8 cellular contexts compared by ENCODE assay signal in genomic region chr6:33313709-33314514, GRCh38. TPM values are rescaled to one million over a fixed set of nuclear protein-coding genes. Genes with fewer than 3 reads are reported as not detected.
DNase-seq lines count a peak whose midpoint lies in the region; ATAC-seq and TF ChIP-seq lines count a peak whose summit lies in the region.

Gene TAPBP (minus strand): TSS chr6:33314078. CDS start chr6:33314041, 37 bp downstream.

- peak; percentile 35 for ATAC-seq in GM19397 (IDR thresholded peaks at IDR 0.05; ENCODE audit: unreplicated experiment)
- peak; percentile 11 to 57 (median 36) for ATAC-seq in heart right ventricle

- peaks cover 12 to 64% (median 52%) of the 10 kb centered on the region in 9 donors for H3K4me1 ChIP-seq in heart right ventricle

- intact Hi-C loops in T-helper 1 cell treated with Interleukin-12 subunit alpha and Interleukin-12 subunit beta and Interleukin-4 antibody, amounts not matched to agents 30 ng/mL and 1 ng/mL, for 36 hours (cut with micrococcal nuclease): loop anchor here (1.0 to 2.0 kb wide), 10 partner anchors 9 to 460 kb away; partner anchors contain the start of genes CUTA, KIFC1, PSMB9 and RPS18
- intact Hi-C loops in heart right ventricle (cut with DNase I): loop anchor here in 2 of 10 donors (2.0 to 10.0 kb wide), 2 partner anchors 15 to 101 kb away; partner anchors contain the start of genes CUTA (in 2 of the 2), PHF1 (in 2 of the 2) and RGL2 (in 1 of the 2)

- H3K27me3 Mint-ChIP-seq in type B pancreatic cell: peaks cover 5% of the 10 kb centered on the region

- peaks cover 36% of the 10 kb centered on the region for H3K4me1 Mint-ChIP-seq in type B pancreatic cell (ENCODE audit: unreplicated experiment)

- peak within 1 kb of the TSS; percentile 93 for H3K27ac Mint-ChIP-seq in type B pancreatic cell

- TF ChIP-seq CTCF in heart right ventricle (IDR thresholded peaks at IDR 0.05): no peak
- TF ChIP-seq CTCF in type B pancreatic cell (conservative IDR thresholded peaks at IDR 0.05): no peak

- H3K36me3 ChIP-seq in heart right ventricle: peaks cover 0 to 46% (median 12%) of the 10 kb centered on the region in 9 donors

- H3K9me3 Mint-ChIP-seq in type B pancreatic cell: no peaks in the 10 kb centered on the region

- DNase-seq in C1 segment of cervical spinal cord (lab: John Stamatoyannopoulos, UW) (peak in 12 of 14 donors; percentile 26 to 78 (median 59)), HuH-7.5 (ENCODE audit: low spot score) (peak; percentile 51), heart right ventricle (peak; percentile 55 to 70), pons (ENCODE audit: low spot score) (peak; percentile 62), type B pancreatic cell (ENCODE audit: extremely low spot score, unreplicated experiment) (no peak)

- peak within 1 kb of the TSS; percentile 100 for H3K4me3 Mint-ChIP-seq in type B pancreatic cell

- H3K27ac ChIP-seq in adipose tissue (ENCODE audit: low read depth, low read length) (peak within 1 kb of the TSS; percentile 85), heart right ventricle (peak within 1 kb of the TSS; percentile 93 to 100 (median 98))

- no peaks in the 10 kb centered on the region for H3K27me3 ChIP-seq in heart right ventricle

- WGBS in adipose tissue, 3 donors: 0 to 1% (median 0%) methylated on average over 46 to 47 of the region's 47 CpGs
- WGBS in heart right ventricle, 2 donors: 0 to 1% methylated on average over 47 of the region's 47 CpGs

- no peaks in the 10 kb centered on the region for H3K9me3 ChIP-seq in heart right ventricle

- peak within 1 kb of the TSS; percentile 78 to 99 (median 90) for H3K4me3 ChIP-seq in heart right ventricle

- peaks cover 5% of the 10 kb centered on the region for H3K36me3 Mint-ChIP-seq in type B pancreatic cell

RNA-seq across cellular contexts. Expression of gene TAPBP, which starts in this region (rescaled TPM):
- total RNA-seq in T-helper 1 cell treated with Interleukin-12 subunit alpha and Interleukin-12 subunit beta and Interleukin-4 antibody, amounts not matched to agents 30 ng/mL and 1 ng/mL, for 36 hours: 415 TPM in 2 replicates
- polyA plus RNA-seq in adipose tissue (10 to 100 TPM; 14.2 to 29.9 (median 26.3) TPM), heart right ventricle (10 to 100 TPM; 20.6 to 49.7 TPM)
- total RNA-seq in heart right ventricle (100 to 1,000 TPM in 2 of 10 donors, 10 to 100 TPM in 8; 71.9 to 242 (median 86.7) TPM), type B pancreatic cell (ENCODE audit: low replicate concordance) (71.4 and 93.5 TPM in 2 replicates)
